In the genomic region with DNA sequence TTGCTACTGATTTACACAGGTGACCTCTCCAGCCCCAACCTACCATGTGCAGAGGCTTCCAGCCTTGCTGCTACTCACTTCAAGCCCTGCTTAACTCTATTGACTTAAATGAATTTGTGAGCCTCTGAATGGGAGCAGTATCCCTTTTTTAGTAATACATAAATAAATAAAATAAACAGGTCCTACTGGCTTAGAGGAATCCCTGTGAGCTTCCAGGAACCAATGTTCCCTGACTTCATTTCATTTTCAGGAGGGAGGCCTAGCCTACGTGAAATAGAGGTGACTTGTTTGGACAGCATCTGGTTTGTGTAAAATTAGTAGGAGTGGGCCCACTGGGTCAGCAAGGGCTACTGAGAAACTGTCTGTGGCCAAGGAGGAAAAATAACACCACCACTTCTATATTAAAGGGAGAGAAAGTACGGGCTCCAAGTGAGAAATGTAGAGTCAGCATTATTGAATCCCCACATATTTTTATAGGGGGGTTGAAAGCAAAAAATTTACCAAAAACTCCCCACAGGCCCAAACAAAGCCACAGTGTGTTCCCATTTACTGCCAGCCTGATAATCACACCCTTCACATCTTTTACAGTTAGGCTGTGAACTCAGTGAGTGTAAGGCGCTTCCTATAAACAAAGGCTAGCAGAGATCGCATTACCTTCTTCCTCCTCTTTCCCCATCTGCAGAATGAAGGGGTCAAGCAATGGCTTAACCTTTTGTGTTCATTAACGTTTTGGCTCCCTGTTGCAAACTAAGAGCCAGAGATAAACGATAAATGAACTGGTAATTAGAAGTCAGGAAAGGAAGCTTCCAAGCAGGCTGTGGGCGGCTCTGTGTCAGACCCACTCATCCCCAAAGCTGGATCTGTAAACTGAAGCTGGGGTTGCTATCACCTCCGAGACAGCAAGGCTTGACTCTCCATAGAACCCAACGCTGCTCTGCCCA, we compare ENCODE assay signal across 1 cellular context.
A peak's percentile ranks its signal among the peaks of the same experiment; 100 is the strongest.
TF ChIP-seq lines count a peak whose summit lies in the region.

No MANE protein-coding gene starts in this region.

TF ChIP-seq in HEK293, 187 proteins besides CTCF, POLR2A, EP300 and RAD21 (continued from another document and continues in another):
- peak; percentile 21; the same call in 1 of the 2 replicates for TF ChIP-seq ZSCAN30 (tag by site-specific recombination; IDR thresholded peaks at IDR 0.05)
- TF ChIP-seq, protein P1, sequence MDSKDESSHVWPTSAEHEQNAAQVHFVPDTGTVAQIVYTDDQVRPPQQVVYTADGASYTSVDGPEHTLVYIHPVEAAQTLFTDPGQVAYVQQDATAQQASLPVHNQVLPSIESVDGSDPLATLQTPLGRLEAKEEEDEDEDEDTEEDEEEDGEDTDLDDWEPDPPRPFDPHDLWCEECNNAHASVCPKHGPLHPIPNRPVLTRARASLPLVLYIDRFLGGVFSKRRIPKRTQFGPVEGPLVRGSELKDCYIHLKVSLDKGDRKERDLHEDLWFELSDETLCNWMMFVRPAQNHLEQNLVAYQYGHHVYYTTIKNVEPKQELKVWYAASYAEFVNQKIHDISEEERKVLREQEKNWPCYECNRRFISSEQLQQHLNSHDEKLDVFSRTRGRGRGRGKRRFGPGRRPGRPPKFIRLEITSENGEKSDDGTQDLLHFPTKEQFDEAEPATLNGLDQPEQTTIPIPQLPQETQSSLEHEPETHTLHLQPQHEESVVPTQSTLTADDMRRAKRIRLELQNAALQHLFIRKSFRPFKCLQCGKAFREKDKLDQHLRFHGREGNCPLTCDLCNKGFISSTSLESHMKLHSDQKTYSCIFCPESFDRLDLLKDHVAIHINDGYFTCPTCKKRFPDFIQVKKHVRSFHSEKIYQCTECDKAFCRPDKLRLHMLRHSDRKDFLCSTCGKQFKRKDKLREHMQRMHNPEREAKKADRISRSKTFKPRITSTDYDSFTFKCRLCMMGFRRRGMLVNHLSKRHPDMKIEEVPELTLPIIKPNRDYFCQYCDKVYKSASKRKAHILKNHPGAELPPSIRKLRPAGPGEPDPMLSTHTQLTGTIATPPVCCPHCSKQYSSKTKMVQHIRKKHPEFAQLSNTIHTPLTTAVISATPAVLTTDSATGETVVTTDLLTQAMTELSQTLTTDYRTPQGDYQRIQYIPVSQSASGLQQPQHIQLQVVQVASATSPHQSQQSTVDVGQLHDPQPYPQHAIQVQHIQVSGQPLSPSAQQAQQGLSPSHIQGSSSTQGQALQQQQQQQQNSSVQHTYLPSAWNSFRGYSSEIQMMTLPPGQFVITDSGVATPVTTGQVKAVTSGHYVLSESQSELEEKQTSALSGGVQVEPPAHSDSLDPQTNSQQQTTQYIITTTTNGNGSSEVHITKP (tag by site-specific recombination; IDR thresholded peaks at IDR 0.05): 0 out of 2 replicates have a peak, but pooled peaks have one; percentile 16
- TF ChIP-seq, protein P2, sequence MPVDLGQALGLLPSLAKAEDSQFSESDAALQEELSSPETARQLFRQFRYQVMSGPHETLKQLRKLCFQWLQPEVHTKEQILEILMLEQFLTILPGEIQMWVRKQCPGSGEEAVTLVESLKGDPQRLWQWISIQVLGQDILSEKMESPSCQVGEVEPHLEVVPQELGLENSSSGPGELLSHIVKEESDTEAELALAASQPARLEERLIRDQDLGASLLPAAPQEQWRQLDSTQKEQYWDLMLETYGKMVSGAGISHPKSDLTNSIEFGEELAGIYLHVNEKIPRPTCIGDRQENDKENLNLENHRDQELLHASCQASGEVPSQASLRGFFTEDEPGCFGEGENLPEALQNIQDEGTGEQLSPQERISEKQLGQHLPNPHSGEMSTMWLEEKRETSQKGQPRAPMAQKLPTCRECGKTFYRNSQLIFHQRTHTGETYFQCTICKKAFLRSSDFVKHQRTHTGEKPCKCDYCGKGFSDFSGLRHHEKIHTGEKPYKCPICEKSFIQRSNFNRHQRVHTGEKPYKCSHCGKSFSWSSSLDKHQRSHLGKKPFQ (tag by site-specific recombination; IDR thresholded peaks at IDR 0.05): peak; percentile 84
- TF ChIP-seq FEZF1 (tag by site-specific recombination; IDR thresholded peaks at IDR 0.05): peak; percentile 85
- peak; percentile 59; the same call in 1 of the 2 replicates for TF ChIP-seq SCRT1 (tag by site-specific recombination; IDR thresholded peaks at IDR 0.05; ENCODE audit: borderline replicate concordance)
- peak; percentile 27; the same call in 1 of the 2 replicates for TF ChIP-seq ZNF596 (tag by site-specific recombination; IDR thresholded peaks at IDR 0.05)
- no peak for TF ChIP-seq ZNF169 (tag by site-specific recombination; IDR thresholded peaks at IDR 0.05)
- TF ChIP-seq ZNF394 (tag by site-specific recombination; IDR thresholded peaks at IDR 0.05; ENCODE audit: borderline replicate concordance): no peak
- TF ChIP-seq, protein P3, sequence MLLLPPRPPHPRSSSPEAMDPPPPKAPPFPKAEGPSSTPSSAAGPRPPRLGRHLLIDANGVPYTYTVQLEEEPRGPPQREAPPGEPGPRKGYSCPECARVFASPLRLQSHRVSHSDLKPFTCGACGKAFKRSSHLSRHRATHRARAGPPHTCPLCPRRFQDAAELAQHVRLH (tag by site-specific recombination; IDR thresholded peaks at IDR 0.05): peak; percentile 59; the same call in 1 of the 2 replicates
- TF ChIP-seq ZNF664 (tag by site-specific recombination; IDR thresholded peaks at IDR 0.05): no peak
- TF ChIP-seq, protein P4, sequence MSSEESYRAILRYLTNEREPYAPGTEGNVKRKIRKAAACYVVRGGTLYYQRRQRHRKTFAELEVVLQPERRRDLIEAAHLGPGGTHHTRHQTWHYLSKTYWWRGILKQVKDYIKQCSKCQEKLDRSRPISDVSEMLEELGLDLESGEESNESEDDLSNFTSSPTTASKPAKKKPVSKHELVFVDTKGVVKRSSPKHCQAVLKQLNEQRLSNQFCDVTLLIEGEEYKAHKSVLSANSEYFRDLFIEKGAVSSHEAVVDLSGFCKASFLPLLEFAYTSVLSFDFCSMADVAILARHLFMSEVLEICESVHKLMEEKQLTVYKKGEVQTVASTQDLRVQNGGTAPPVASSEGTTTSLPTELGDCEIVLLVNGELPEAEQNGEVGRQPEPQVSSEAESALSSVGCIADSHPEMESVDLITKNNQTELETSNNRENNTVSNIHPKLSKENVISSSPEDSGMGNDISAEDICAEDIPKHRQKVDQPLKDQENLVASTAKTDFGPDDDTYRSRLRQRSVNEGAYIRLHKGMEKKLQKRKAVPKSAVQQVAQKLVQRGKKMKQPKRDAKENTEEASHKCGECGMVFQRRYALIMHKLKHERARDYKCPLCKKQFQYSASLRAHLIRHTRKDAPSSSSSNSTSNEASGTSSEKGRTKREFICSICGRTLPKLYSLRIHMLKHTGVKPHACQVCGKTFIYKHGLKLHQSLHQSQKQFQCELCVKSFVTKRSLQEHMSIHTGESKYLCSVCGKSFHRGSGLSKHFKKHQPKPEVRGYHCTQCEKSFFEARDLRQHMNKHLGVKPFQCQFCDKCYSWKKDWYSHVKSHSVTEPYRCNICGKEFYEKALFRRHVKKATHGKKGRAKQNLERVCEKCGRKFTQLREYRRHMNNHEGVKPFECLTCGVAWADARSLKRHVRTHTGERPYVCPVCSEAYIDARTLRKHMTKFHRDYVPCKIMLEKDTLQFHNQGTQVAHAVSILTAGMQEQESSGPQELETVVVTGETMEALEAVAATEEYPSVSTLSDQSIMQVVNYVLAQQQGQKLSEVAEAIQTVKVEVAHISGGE (tag by site-specific recombination; conservative IDR thresholded peaks at IDR 0.05; ENCODE audit: low read depth): 0 out of 2 replicates have a peak, but pooled peaks have one; percentile 20
- TF ChIP-seq ZFHX2 (tag by site-specific recombination; conservative IDR thresholded peaks at IDR 0.05): peak; percentile 76
- peak; percentile 66; the same call in 1 of the 2 replicates for TF ChIP-seq IKZF3 (tag by site-specific recombination; IDR thresholded peaks at IDR 0.05)
- TF ChIP-seq ZNF658 (tag by site-specific recombination; IDR thresholded peaks at IDR 0.05): no peak
- peak; percentile 100 for TF ChIP-seq SP7 (tag by site-specific recombination; IDR thresholded peaks at IDR 0.05)
- TF ChIP-seq ZXDB (tag by site-specific recombination; IDR thresholded peaks at IDR 0.05): peak; percentile 69
- TF ChIP-seq MZF1 (tag by site-specific recombination; IDR thresholded peaks at IDR 0.05; ENCODE audit: borderline replicate concordance): peak; percentile 88; the same call in 1 of the 2 replicates
- TF ChIP-seq, protein P5, sequence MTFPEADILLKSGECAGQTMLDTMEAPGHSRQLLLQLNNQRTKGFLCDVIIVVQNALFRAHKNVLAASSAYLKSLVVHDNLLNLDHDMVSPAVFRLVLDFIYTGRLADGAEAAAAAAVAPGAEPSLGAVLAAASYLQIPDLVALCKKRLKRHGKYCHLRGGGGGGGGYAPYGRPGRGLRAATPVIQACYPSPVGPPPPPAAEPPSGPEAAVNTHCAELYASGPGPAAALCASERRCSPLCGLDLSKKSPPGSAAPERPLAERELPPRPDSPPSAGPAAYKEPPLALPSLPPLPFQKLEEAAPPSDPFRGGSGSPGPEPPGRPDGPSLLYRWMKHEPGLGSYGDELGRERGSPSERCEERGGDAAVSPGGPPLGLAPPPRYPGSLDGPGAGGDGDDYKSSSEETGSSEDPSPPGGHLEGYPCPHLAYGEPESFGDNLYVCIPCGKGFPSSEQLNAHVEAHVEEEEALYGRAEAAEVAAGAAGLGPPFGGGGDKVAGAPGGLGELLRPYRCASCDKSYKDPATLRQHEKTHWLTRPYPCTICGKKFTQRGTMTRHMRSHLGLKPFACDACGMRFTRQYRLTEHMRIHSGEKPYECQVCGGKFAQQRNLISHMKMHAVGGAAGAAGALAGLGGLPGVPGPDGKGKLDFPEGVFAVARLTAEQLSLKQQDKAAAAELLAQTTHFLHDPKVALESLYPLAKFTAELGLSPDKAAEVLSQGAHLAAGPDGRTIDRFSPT (tag by site-specific recombination; IDR thresholded peaks at IDR 0.05): peak; percentile 41; the same call in 1 of the 2 replicates
- TF ChIP-seq, protein P6, sequence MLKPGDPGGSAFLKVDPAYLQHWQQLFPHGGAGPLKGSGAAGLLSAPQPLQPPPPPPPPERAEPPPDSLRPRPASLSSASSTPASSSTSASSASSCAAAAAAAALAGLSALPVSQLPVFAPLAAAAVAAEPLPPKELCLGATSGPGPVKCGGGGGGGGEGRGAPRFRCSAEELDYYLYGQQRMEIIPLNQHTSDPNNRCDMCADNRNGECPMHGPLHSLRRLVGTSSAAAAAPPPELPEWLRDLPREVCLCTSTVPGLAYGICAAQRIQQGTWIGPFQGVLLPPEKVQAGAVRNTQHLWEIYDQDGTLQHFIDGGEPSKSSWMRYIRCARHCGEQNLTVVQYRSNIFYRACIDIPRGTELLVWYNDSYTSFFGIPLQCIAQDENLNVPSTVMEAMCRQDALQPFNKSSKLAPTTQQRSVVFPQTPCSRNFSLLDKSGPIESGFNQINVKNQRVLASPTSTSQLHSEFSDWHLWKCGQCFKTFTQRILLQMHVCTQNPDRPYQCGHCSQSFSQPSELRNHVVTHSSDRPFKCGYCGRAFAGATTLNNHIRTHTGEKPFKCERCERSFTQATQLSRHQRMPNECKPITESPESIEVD (tag by site-specific recombination; IDR thresholded peaks at IDR 0.05): peak; percentile 84
- TF ChIP-seq, protein P7, sequence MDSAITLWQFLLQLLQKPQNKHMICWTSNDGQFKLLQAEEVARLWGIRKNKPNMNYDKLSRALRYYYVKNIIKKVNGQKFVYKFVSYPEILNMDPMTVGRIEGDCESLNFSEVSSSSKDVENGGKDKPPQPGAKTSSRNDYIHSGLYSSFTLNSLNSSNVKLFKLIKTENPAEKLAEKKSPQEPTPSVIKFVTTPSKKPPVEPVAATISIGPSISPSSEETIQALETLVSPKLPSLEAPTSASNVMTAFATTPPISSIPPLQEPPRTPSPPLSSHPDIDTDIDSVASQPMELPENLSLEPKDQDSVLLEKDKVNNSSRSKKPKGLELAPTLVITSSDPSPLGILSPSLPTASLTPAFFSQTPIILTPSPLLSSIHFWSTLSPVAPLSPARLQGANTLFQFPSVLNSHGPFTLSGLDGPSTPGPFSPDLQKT (IDR thresholded peaks at IDR 0.05; ENCODE audit: borderline replicate concordance, low read depth, low read length): no peak
- TF ChIP-seq GFI1B (tag by site-specific recombination; IDR thresholded peaks at IDR 0.05): no peak
- TF ChIP-seq ZNF610 (tag by site-specific recombination; IDR thresholded peaks at IDR 0.05; ENCODE audit: borderline replicate concordance): peak; percentile 40; the same call in 1 of the 2 replicates
- peak; percentile 88 for TF ChIP-seq ZNF843 (tag by site-specific recombination; IDR thresholded peaks at IDR 0.05)
- peak; percentile 82 for TF ChIP-seq OSR2 (tag by site-specific recombination; IDR thresholded peaks at IDR 0.05)
- TF ChIP-seq ZNF501 (tag by site-specific recombination; IDR thresholded peaks at IDR 0.05): 0 out of 2 replicates have a peak, but pooled peaks have one; percentile 38
- TF ChIP-seq, protein P8, sequence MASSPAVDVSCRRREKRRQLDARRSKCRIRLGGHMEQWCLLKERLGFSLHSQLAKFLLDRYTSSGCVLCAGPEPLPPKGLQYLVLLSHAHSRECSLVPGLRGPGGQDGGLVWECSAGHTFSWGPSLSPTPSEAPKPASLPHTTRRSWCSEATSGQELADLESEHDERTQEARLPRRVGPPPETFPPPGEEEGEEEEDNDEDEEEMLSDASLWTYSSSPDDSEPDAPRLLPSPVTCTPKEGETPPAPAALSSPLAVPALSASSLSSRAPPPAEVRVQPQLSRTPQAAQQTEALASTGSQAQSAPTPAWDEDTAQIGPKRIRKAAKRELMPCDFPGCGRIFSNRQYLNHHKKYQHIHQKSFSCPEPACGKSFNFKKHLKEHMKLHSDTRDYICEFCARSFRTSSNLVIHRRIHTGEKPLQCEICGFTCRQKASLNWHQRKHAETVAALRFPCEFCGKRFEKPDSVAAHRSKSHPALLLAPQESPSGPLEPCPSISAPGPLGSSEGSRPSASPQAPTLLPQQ (tag by site-specific recombination; IDR thresholded peaks at IDR 0.05): peak; percentile 75; the same call in 1 of the 2 replicates
- TF ChIP-seq KLF7 (tag by site-specific recombination; IDR thresholded peaks at IDR 0.05; ENCODE audit: borderline replicate concordance): peak; percentile 46; the same call in 1 of the 2 replicates
- TF ChIP-seq EGR2 (tag by site-specific recombination; IDR thresholded peaks at IDR 0.05; ENCODE audit: low read depth): peak; percentile 54
- peak; percentile 92; the same call in 1 of the 2 replicates for TF ChIP-seq OVOL3 (tag by site-specific recombination; IDR thresholded peaks at IDR 0.05)
- TF ChIP-seq ZNF335 (tag by site-specific recombination; conservative IDR thresholded peaks at IDR 0.05): peak; percentile 34; the same call in 1 of the 2 replicates
- TF ChIP-seq ZFP37 (tag by site-specific recombination; IDR thresholded peaks at IDR 0.05): peak; percentile 26; the same call in 1 of the 2 replicates
- TF ChIP-seq, protein P9, sequence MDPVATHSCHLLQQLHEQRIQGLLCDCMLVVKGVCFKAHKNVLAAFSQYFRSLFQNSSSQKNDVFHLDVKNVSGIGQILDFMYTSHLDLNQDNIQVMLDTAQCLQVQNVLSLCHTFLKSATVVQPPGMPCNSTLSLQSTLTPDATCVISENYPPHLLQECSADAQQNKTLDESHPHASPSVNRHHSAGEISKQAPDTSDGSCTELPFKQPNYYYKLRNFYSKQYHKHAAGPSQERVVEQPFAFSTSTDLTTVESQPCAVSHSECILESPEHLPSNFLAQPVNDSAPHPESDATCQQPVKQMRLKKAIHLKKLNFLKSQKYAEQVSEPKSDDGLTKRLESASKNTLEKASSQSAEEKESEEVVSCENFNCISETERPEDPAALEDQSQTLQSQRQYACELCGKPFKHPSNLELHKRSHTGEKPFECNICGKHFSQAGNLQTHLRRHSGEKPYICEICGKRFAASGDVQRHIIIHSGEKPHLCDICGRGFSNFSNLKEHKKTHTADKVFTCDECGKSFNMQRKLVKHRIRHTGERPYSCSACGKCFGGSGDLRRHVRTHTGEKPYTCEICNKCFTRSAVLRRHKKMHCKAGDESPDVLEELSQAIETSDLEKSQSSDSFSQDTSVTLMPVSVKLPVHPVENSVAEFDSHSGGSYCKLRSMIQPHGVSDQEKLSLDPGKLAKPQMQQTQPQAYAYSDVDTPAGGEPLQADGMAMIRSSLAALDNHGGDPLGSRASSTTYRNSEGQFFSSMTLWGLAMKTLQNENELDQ (tag by site-specific recombination; IDR thresholded peaks at IDR 0.05; ENCODE audit: low read depth): no peak
- TF ChIP-seq GLIS1 (tag by site-specific recombination; IDR thresholded peaks at IDR 0.05): no peak
- TF ChIP-seq ZNF585B (tag by site-specific recombination; IDR thresholded peaks at IDR 0.05): peak; percentile 70
